In the genomic region with DNA sequence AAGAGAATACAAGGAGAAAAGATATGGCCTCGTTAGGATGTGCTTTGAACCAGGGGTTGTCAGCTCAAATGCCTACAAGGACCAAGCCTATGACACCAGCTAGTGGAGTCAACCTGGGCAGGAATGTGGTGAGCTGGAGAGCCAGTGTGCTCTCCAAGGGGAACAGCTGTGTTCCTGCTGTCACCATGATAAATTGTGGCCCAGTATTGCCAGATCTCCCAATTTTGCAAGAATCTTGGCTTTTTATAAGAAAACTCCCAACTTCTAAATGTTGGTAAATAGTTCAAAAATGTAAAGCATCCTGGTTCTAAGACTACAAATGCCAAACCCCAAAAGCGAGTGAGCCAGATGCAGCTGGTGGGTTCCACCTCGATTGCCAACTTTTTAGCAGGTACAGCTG, we compare ENCODE assay signal across 18 cellular contexts.
"Had no signal": no experiment of that assay in that cellular context is flagged by ENCODE, and none has a peak within 500 bp of the region (broad histone marks: within the 10 kb centered on the region; RNA-seq: fewer than 3 reads in every experiment).

No MANE protein-coding gene starts in this region.

- H3K4me2 ChIP-seq: hepatocyte had no signal

- H3K9me3 ChIP-seq: ovary, spleen, suprapubic skin, tibial artery had no signal

- H3K27ac ChIP-seq: brain microvascular endothelial cell, hepatocyte, ovary, spleen, suprapubic skin, tibial artery had no signal

- H2AFZ ChIP-seq: hepatocyte had no signal

- H3K27me3 ChIP-seq: brain microvascular endothelial cell, hepatocyte, ovary, spleen, suprapubic skin, tibial artery had no signal

- H3K79me2 ChIP-seq: hepatocyte had no signal

- DNase-seq: activated CD4-positive, alpha-beta T cell treated with anti-CD3 and anti-CD28 coated beads for 4 hours; activated CD4-positive, alpha-beta T cell treated with anti-CD3 and anti-CD28 coated beads, Interleukin-2, amount 50 U/mL, for 4 hours; activated effector memory CD4-positive, alpha-beta T cell treated with Interleukin-2 at 50 U/mL for 16 hours; activated naive CD4-positive, alpha-beta T cell treated with anti-CD3 and anti-CD28 coated beads, Interleukin-2, amount 10 ng/mL, durations not matched to agents 7 days and 5 days; activated naive CD8-positive, alpha-beta T cell treated with anti-CD3 and anti-CD28 coated beads, Interleukin-2, amount 10 ng/mL, durations not matched to agents 7 days and 5 days; amniotic stem cell; brain microvascular endothelial cell; caudate nucleus; cortex of kidney; effector memory CD8-positive, alpha-beta T cell; erythroblast; mammary epithelial cell; ovary; spleen; stimulated activated naive CD4-positive, alpha-beta T cell; tibial artery had no signal

- H3K36me3 ChIP-seq: brain microvascular endothelial cell, ovary, spleen, suprapubic skin, tibial artery had no signal

- H3K4me1 ChIP-seq: spleen had no signal

- H3K4me3 ChIP-seq: hepatocyte, ovary, spleen, suprapubic skin, tibial artery had no signal

- ATAC-seq: effector memory CD8-positive, alpha-beta T cell had no signal
